Comparison of ENCODE assay signal across 8 cellular contexts in genomic region chr1:32743380-32744062, GRCh38. TPM values are rescaled to one million over a fixed set of nuclear protein-coding genes. Genes with fewer than 3 reads are reported as not detected.
DNase-seq lines count a peak whose midpoint lies in the region; ATAC-seq and TF ChIP-seq lines count a peak whose summit lies in the region.

No MANE protein-coding gene starts in this region.

- H3K9me3 ChIP-seq in right cardiac atrium (ENCODE audit: control insufficient read depth, low read length): no peaks in the 10 kb centered on the region
- H3K9me3 ChIP-seq in duodenal mucosa (ENCODE audit: control insufficient read depth in 1 of 2, low read length in 2 of 2): no peaks in the 10 kb centered on the region

- peaks cover 0 to 12% of the 10 kb centered on the region in 2 donors for H3K36me3 ChIP-seq in duodenal mucosa (ENCODE audit: control insufficient read depth in 1 of 2, insufficient read depth in 2 of 2, low read length in 2 of 2)

- DNase-seq in right cardiac atrium (no peak), left ventricle myocardium superior (no peak), mesothelial cell of epicardium (ENCODE audit: low spot score in 2 of 2, unreplicated experiment in 2 of 2) (no peak), foreskin melanocyte (no peak), AG20443 (ENCODE audit: low spot score) (no peak), NCI-H128 (lab: John Stamatoyannopoulos, UW; ENCODE audit: unreplicated experiment) (no peak), iPS-NIHi7 (ENCODE audit: extremely low spot score) (no peak)

- intact Hi-C loops in right cardiac atrium (cut with DNase I): no loop called here
- intact Hi-C loops in left ventricle myocardium superior (cut with micrococcal nuclease): no loop called here

- H3K4me3 Mint-ChIP-seq in mesothelial cell of epicardium: peak overlapping the region; percentile 80

- WGBS in right cardiac atrium: 29% methylated on average over 5 of the region's 5 CpGs

- H3K27me3 ChIP-seq in right cardiac atrium (ENCODE audit: control insufficient read depth, insufficient read depth): no peaks in the 10 kb centered on the region
- no peaks in the 10 kb centered on the region for H3K27me3 ChIP-seq in duodenal mucosa (ENCODE audit: control insufficient read depth in 1 of 2, insufficient read depth in 2 of 2, low read length in 2 of 2)

- ATAC-seq in right cardiac atrium (peak; percentile 3 to 12), left ventricle myocardium superior (no peak)

- H3K27me3 Mint-ChIP-seq in mesothelial cell of epicardium (ENCODE audit: low read depth): no peaks in the 10 kb centered on the region

- H3K9me3 Mint-ChIP-seq in mesothelial cell of epicardium: no peaks in the 10 kb centered on the region

- peaks cover 3% of the 10 kb centered on the region for H3K4me1 ChIP-seq in right cardiac atrium (ENCODE audit: control insufficient read depth, insufficient read depth, low read length)
- peaks cover 37 to 38% of the 10 kb centered on the region in 2 donors for H3K4me1 ChIP-seq in duodenal mucosa (ENCODE audit: control insufficient read depth in 1 of 2, insufficient read depth in 2 of 2, low read length in 2 of 2)

- H3K27ac ChIP-seq in right cardiac atrium (ENCODE audit: low read length) (no peak overlapping the region), duodenal mucosa (ENCODE audit: low read depth, low read length) (peak overlapping the region; percentile 97)

- H3K4me1 Mint-ChIP-seq in mesothelial cell of epicardium: peaks cover 32% of the 10 kb centered on the region

- no peak for TF ChIP-seq CTCF in mesothelial cell of epicardium (IDR thresholded peaks at IDR 0.05; ENCODE audit: unreplicated experiment)

- H3K27ac Mint-ChIP-seq in mesothelial cell of epicardium: peak overlapping the region; percentile 82

- no peak overlapping the region for H3K4me3 ChIP-seq in right cardiac atrium (ENCODE audit: low read length)
- H3K4me3 ChIP-seq in duodenal mucosa (ENCODE audit: low read depth in 1 of 2, low read length in 2 of 2): peak overlapping the region; percentile 84 to 92

- peak overlapping the region; percentile 97 to 98 for H3K9ac ChIP-seq in duodenal mucosa (ENCODE audit: low read depth in 1 of 2, low read length in 2 of 2)

- no peaks in the 10 kb centered on the region for H3K36me3 Mint-ChIP-seq in mesothelial cell of epicardium

RNA-seq across cellular contexts. Expression of gene SYNC, which starts 41.0 kb away (rescaled TPM):
- total RNA-seq in right cardiac atrium: 10 to 100 TPM; 18.4 to 33.6 (median 24.5) TPM
- polyA plus RNA-seq in right cardiac atrium: 14.1 TPM
- 12.2 TPM for total RNA-seq in left ventricle myocardium superior
- 3.9 to 4.5 TPM (median 4.0 TPM) in 3 replicates for total RNA-seq in mesothelial cell of epicardium
